ENCODE assay signal across 8 cellular contexts in genomic region chr16:67428146-67428731, GRCh38. TPM values are rescaled to one million over a fixed set of nuclear protein-coding genes. Genes with fewer than 3 reads are reported as not detected.
A peak's percentile ranks its signal among the peaks of the same experiment; 100 is the strongest.
DNase-seq lines count a peak whose midpoint lies in the region; ATAC-seq, FAIRE-seq and TF ChIP-seq lines count a peak whose summit lies in the region.

No MANE protein-coding gene starts in this region.

- ATAC-seq in CD4-positive, CD25-positive, alpha-beta regulatory T cell (ENCODE audit: low read depth in 2 of 2) = peak; percentile 27 to 43
- ATAC-seq in activated CD8-positive, alpha-beta memory T cell treated with anti-CD3 and anti-CD28 coated beads, Interleukin-2, amount 10 ng/mL, durations not matched to agents 7 days and 5 days = peak; percentile 72
- ATAC-seq in GM21717 (IDR thresholded peaks at IDR 0.05; ENCODE audit: unreplicated experiment) = no peak

- intact Hi-C loops in endothelial cell of umbilical vein (cut with micrococcal nuclease) = loop anchor here (1.0 to 2.0 kb wide), 3 partner anchors 19 to 87 kb away; no protein-coding TSS in a partner anchor

- peaks cover 67% of the 10 kb centered on the region for H3K27me3 Mint-ChIP-seq in CD4-positive, CD25-positive, alpha-beta regulatory T cell
- peaks cover 68% of the 10 kb centered on the region for H3K27me3 Mint-ChIP-seq in activated CD8-positive, alpha-beta memory T cell treated with anti-CD3 and anti-CD28 coated beads, Interleukin-2, amount 10 ng/mL, durations not matched to agents 7 days and 5 days

- CTCF ChIA-PET in HEK293T (lab: Yijun Ruan, JAX) (interaction anchor here (0.5 to 6.0 kb wide), 17 partner anchors 11 to 381 kb away, joined by 3 to 50 read pairs (median 4); partner anchors contain the start of genes ATP6V0D1, KCTD19, LRRC36 and TPPP3), endothelial cell of umbilical vein (lab: Charles Lee) (interaction anchor here (0.5 to 9.0 kb wide), 48 partner anchors 11 to 474 kb away, joined by 3 to 201 read pairs (median 5); partner anchors contain the start of genes ATP6V0D1, CES3, KCTD19 and LRRC36)
- CTCF ChIA-PET in activated CD8-positive, alpha-beta memory T cell treated with anti-CD3 and anti-CD28 coated beads, Interleukin-2, amount 10 ng/mL, durations not matched to agents 7 days and 5 days (lab: Charles Lee) = interaction anchor here (0.5 to 6.6 kb wide), 31 partner anchors 8 to 475 kb away, joined by 3 to 139 read pairs (median 4); partner anchors contain the start of genes ATP6V0D1, TMEM208, TPPP3 and ZDHHC1

- no peak overlapping the region for H3K27ac ChIP-seq in CD4-positive, CD25-positive, alpha-beta regulatory T cell (ENCODE audit: insufficient read depth, low read length, poor library complexity, severe bottlenecking)
- no peak overlapping the region for H3K27ac ChIP-seq in endothelial cell of umbilical vein (ENCODE audit: insufficient read depth, low read depth, low read length)
- peak overlapping the region; percentile 43 for H3K27ac ChIP-seq in suprapubic skin

- FAIRE-seq in endothelial cell of umbilical vein (lab: Jason Lieb, UNC) = peak; percentile 84

- peaks cover 14% of the 10 kb centered on the region for H3K27me3 ChIP-seq in CD4-positive, CD25-positive, alpha-beta regulatory T cell (ENCODE audit: control insufficient read depth, insufficient read depth, low read length)
- peaks cover 36 to 43% of the 10 kb centered on the region in 2 experiments for H3K27me3 ChIP-seq in endothelial cell of umbilical vein (ENCODE audit: control insufficient read depth in 2 of 2, insufficient read depth in 2 of 2, low read length in 2 of 2)
- H3K27me3 ChIP-seq in suprapubic skin = peaks cover 4% of the 10 kb centered on the region

- no peaks in the 10 kb centered on the region for H3K9me3 ChIP-seq in CD4-positive, CD25-positive, alpha-beta regulatory T cell (ENCODE audit: control insufficient read depth in 2 of 2, low read length in 2 of 2)
- H3K9me3 ChIP-seq in endothelial cell of umbilical vein (replicated peaks; ENCODE audit: control insufficient read depth, insufficient read depth, low read length) (no peaks in the 10 kb centered on the region), suprapubic skin (no peaks in the 10 kb centered on the region)

- H3K36me3 Mint-ChIP-seq in CD4-positive, CD25-positive, alpha-beta regulatory T cell = peaks cover 4% of the 10 kb centered on the region
- no peaks in the 10 kb centered on the region for H3K36me3 Mint-ChIP-seq in activated CD8-positive, alpha-beta memory T cell treated with anti-CD3 and anti-CD28 coated beads, Interleukin-2, amount 10 ng/mL, durations not matched to agents 7 days and 5 days

- no peak overlapping the region for H3K9ac ChIP-seq in endothelial cell of umbilical vein (replicated peaks; ENCODE audit: extremely low read depth, insufficient read depth, low read length)

- no peaks in the 10 kb centered on the region for H3K79me2 ChIP-seq in endothelial cell of umbilical vein (ENCODE audit: control insufficient read depth, insufficient read depth, low read length)

- peaks cover 14% of the 10 kb centered on the region for H3K4me1 ChIP-seq in CD4-positive, CD25-positive, alpha-beta regulatory T cell (ENCODE audit: control insufficient read depth, insufficient read depth, low read length, poor library complexity, severe bottlenecking)
- H3K4me1 ChIP-seq in endothelial cell of umbilical vein (ENCODE audit: control insufficient read depth, extremely low read depth, insufficient read depth, low read length) = peaks cover 8% of the 10 kb centered on the region
- H3K4me1 ChIP-seq in suprapubic skin = peaks cover 68% of the 10 kb centered on the region

- WGBS in suprapubic skin = 30% methylated on average over 11 of the region's 11 CpGs

- no peaks in the 10 kb centered on the region for H3K36me3 ChIP-seq in CD4-positive, CD25-positive, alpha-beta regulatory T cell (ENCODE audit: control insufficient read depth, insufficient read depth, low read length)
- H3K36me3 ChIP-seq in endothelial cell of umbilical vein (ENCODE audit: control insufficient read depth in 2 of 2, extremely low read depth in 1 of 2, insufficient read depth in 2 of 2, low read length in 2 of 2) (no peaks in the 10 kb centered on the region), suprapubic skin (no peaks in the 10 kb centered on the region)

- dilution Hi-C loops in endothelial cell of umbilical vein (cut with MboI; ENCODE audit: extremely low pct_ligation_motif_present, low sequenced_read_pairs) = no loop called here

- H3K9me1 ChIP-seq in endothelial cell of umbilical vein (replicated peaks; ENCODE audit: control insufficient read depth, extremely low read depth, insufficient read depth, low read length) = no peaks in the 10 kb centered on the region

- H2AFZ ChIP-seq in endothelial cell of umbilical vein (ENCODE audit: low read depth, low read length) = no peak overlapping the region

- TF ChIP-seq POLR2A in endothelial cell of umbilical vein (IDR thresholded peaks at IDR 0.05; ENCODE audit: low read depth, low read length) (no peak), suprapubic skin (IDR thresholded peaks at IDR 0.05) (no peak)

- POLR2A ChIA-PET in HEK293T (lab: Yijun Ruan, JAX) (interaction anchor here (0.6 to 1.1 kb wide), 3 partner anchors 13 to 180 kb away, joined by 3 read pairs; partner anchors contain the start of gene ATP6V0D1), endothelial cell of umbilical vein (lab: Charles Lee) (interaction anchor here (0.5 to 1.0 kb wide), 2 partner anchors 40 to 53 kb away, joined by 3 to 5 read pairs; no protein-coding TSS in a partner anchor)

- BruUV-seq in endothelial cell of umbilical vein (replicated peaks; lab: Mats Ljungman, UMichigan) = no TSS peak

- H3K4me3 Mint-ChIP-seq in CD4-positive, CD25-positive, alpha-beta regulatory T cell = no peak overlapping the region
- H3K4me3 Mint-ChIP-seq in activated CD8-positive, alpha-beta memory T cell treated with anti-CD3 and anti-CD28 coated beads, Interleukin-2, amount 10 ng/mL, durations not matched to agents 7 days and 5 days = no peak overlapping the region

- peaks cover 0 to 15% (median 2%) of the 10 kb centered on the region in 4 donors for H3K4me1 Mint-ChIP-seq in CD4-positive, CD25-positive, alpha-beta regulatory T cell
- peaks cover 7% of the 10 kb centered on the region for H3K4me1 Mint-ChIP-seq in activated CD8-positive, alpha-beta memory T cell treated with anti-CD3 and anti-CD28 coated beads, Interleukin-2, amount 10 ng/mL, durations not matched to agents 7 days and 5 days

- peaks cover 0 to 1% (median 0%) of the 10 kb centered on the region in 7 donors for H3K9me3 Mint-ChIP-seq in CD4-positive, CD25-positive, alpha-beta regulatory T cell
- no peaks in the 10 kb centered on the region for H3K9me3 Mint-ChIP-seq in activated CD8-positive, alpha-beta memory T cell treated with anti-CD3 and anti-CD28 coated beads, Interleukin-2, amount 10 ng/mL, durations not matched to agents 7 days and 5 days (ENCODE audit: low read depth)

- no peaks in the 10 kb centered on the region for H4K20me1 ChIP-seq in endothelial cell of umbilical vein (replicated peaks; ENCODE audit: control insufficient read depth, extremely low read depth, insufficient read depth, low read length)

- no peak overlapping the region for H3K4me2 ChIP-seq in endothelial cell of umbilical vein (ENCODE audit: insufficient read depth, low read length)

- no peak overlapping the region for H3K4me3 ChIP-seq in CD4-positive, CD25-positive, alpha-beta regulatory T cell (ENCODE audit: low read depth, low read length)
- H3K4me3 ChIP-seq in endothelial cell of umbilical vein (replicated peaks in 1 of 3; ENCODE audit: insufficient read depth in 1 of 3, low read depth in 1 of 3, low read length in 3 of 3) (no peak overlapping the region), suprapubic skin (no peak overlapping the region)

- H3K27ac Mint-ChIP-seq in CD4-positive, CD25-positive, alpha-beta regulatory T cell = no peak overlapping the region
- no peak overlapping the region for H3K27ac Mint-ChIP-seq in activated CD8-positive, alpha-beta memory T cell treated with anti-CD3 and anti-CD28 coated beads, Interleukin-2, amount 10 ng/mL, durations not matched to agents 7 days and 5 days

- peak; percentile 82 to 94 for TF ChIP-seq CTCF in endothelial cell of umbilical vein (IDR thresholded peaks at IDR 0.05; ENCODE audit: extremely low read depth in 1 of 2, insufficient read depth in 1 of 2, low read depth in 1 of 2, low read length in 2 of 2)
- TF ChIP-seq CTCF in suprapubic skin (IDR thresholded peaks at IDR 0.05) = peak; percentile 64 to 83

- DNase-seq in CD4-positive, CD25-positive, alpha-beta regulatory T cell = peak in 2 of 3 donors; percentile 19 to 45
- peak; percentile 83 for DNase-seq in HEK293T (ENCODE audit: extremely low spot score)
- peak; percentile 91 for DNase-seq in NCI-H82 (lab: John Stamatoyannopoulos, UW)
- DNase-seq in activated CD8-positive, alpha-beta memory T cell treated with anti-CD3 and anti-CD28 coated beads, Interleukin-2, amount 10 ng/mL, durations not matched to agents 7 days and 5 days = peak; percentile 71
- DNase-seq in endothelial cell of umbilical vein (ENCODE audit: low read depth, low spot score) = peak; percentile 54
- DNase-seq in myocyte (ENCODE audit: low read depth) = peak; percentile 87
- no peak for DNase-seq in suprapubic skin (ENCODE audit: low spot score in 2 of 2)

- no peak for TF ChIP-seq EP300 in suprapubic skin (IDR thresholded peaks at IDR 0.05)

RNA-seq across cellular contexts. Expression of gene HSD11B2, which starts 2.7 kb away (rescaled TPM):
- total RNA-seq in CD4-positive, CD25-positive, alpha-beta regulatory T cell = not detected
- polyA plus RNA-seq in CD4-positive, CD25-positive, alpha-beta regulatory T cell = not detected
- total RNA-seq in activated CD8-positive, alpha-beta memory T cell treated with anti-CD3 and anti-CD28 coated beads, Interleukin-2, amount 10 ng/mL, durations not matched to agents 7 days and 5 days = under 1 TPM in 1 of 2 experiments, not detected in 1; 0.14 TPM
- total RNA-seq in endothelial cell of umbilical vein (not detected in 2 replicates), myocyte (6.1 and 31.3 TPM in 2 replicates), suprapubic skin (100 to 1,000 TPM in 1 of 4 donors, 10 to 100 TPM in 3; 45.6 to 164 (median 69.1) TPM)
- polyA plus RNA-seq in endothelial cell of umbilical vein = 0.10 and 0.16 TPM in 2 replicates
- 0.07 and 0.12 TPM in 2 replicates for polyA plus RNA-seq in endothelial cell of umbilical vein (2011; cell fraction: cytosol; rRNA removed)
- 0.07 and 0.18 TPM in 2 replicates for polyA plus RNA-seq in endothelial cell of umbilical vein (2011; cell fraction: nucleus; rRNA removed)
- polyA plus RNA-seq in endothelial cell of umbilical vein (2012) = 0.08 TPM in 1 of 2 replicates, not detected in the other
- polyA minus RNA-seq in endothelial cell of umbilical vein = 0.19 TPM in 1 of 2 replicates, not detected in the other
- polyA minus RNA-seq in endothelial cell of umbilical vein (2011; cell fraction: cytosol; rRNA and poly(A)+ RNA removed) = 1.2 TPM
- polyA minus RNA-seq in endothelial cell of umbilical vein (2011; cell fraction: nucleus; rRNA and poly(A)+ RNA removed) = not detected in 2 replicates
- 5.9 TPM for polyA plus RNA-seq in myocyte (2012)

RNA-seq across cellular contexts. Expression of gene ZDHHC1, which starts 12.0 kb away (rescaled TPM):
- total RNA-seq in CD4-positive, CD25-positive, alpha-beta regulatory T cell = not detected
- polyA plus RNA-seq in CD4-positive, CD25-positive, alpha-beta regulatory T cell = under 1 TPM in 1 of 4 donors, not detected in 3; 0.60 TPM
- under 1 TPM; 0.41 to 0.49 TPM for total RNA-seq in activated CD8-positive, alpha-beta memory T cell treated with anti-CD3 and anti-CD28 coated beads, Interleukin-2, amount 10 ng/mL, durations not matched to agents 7 days and 5 days
- 12.9 and 14.4 TPM in 2 replicates for total RNA-seq in endothelial cell of umbilical vein
- 11.4 and 14.1 TPM in 2 replicates for polyA plus RNA-seq in endothelial cell of umbilical vein
- polyA plus RNA-seq in endothelial cell of umbilical vein (2011; cell fraction: cytosol; rRNA removed) = 4.3 and 6.4 TPM in 2 replicates
- polyA plus RNA-seq in endothelial cell of umbilical vein (2011; cell fraction: nucleus; rRNA removed) = 16.9 and 20.3 TPM in 2 replicates
- polyA plus RNA-seq in endothelial cell of umbilical vein (2012) = 8.3 and 12.5 TPM in 2 replicates
- 6.8 and 12.0 TPM in 2 replicates for polyA minus RNA-seq in endothelial cell of umbilical vein
- polyA minus RNA-seq in endothelial cell of umbilical vein (2011; cell fraction: cytosol; rRNA and poly(A)+ RNA removed) = not detected
- polyA minus RNA-seq in endothelial cell of umbilical vein (2011; cell fraction: nucleus; rRNA and poly(A)+ RNA removed) = 9.3 and 11.9 TPM in 2 replicates
- total RNA-seq in myocyte = 12.8 and 19.2 TPM in 2 replicates
- 15.1 TPM for polyA plus RNA-seq in myocyte (2012)
- total RNA-seq in suprapubic skin = 10 to 100 TPM; 14.0 to 31.0 (median 23.8) TPM

RNA-seq across cellular contexts. Expression of gene TPPP3, which starts 34.9 kb away (rescaled TPM):
- not detected for total RNA-seq in CD4-positive, CD25-positive, alpha-beta regulatory T cell
- polyA plus RNA-seq in CD4-positive, CD25-positive, alpha-beta regulatory T cell = not detected
- total RNA-seq in activated CD8-positive, alpha-beta memory T cell treated with anti-CD3 and anti-CD28 coated beads, Interleukin-2, amount 10 ng/mL, durations not matched to agents 7 days and 5 days = not detected
- 1.3 and 2.0 TPM in 2 replicates for total RNA-seq in endothelial cell of umbilical vein
- 0.33 and 0.91 TPM in 2 replicates for polyA plus RNA-seq in endothelial cell of umbilical vein
- polyA plus RNA-seq in endothelial cell of umbilical vein (2011; cell fraction: cytosol; rRNA removed) = 0.77 and 1.0 TPM in 2 replicates
- 0.32 and 0.81 TPM in 2 replicates for polyA plus RNA-seq in endothelial cell of umbilical vein (2011; cell fraction: nucleus; rRNA removed)
- 1.2 and 3.2 TPM in 2 replicates for polyA plus RNA-seq in endothelial cell of umbilical vein (2012)
- polyA minus RNA-seq in endothelial cell of umbilical vein = not detected in 2 replicates
- polyA minus RNA-seq in endothelial cell of umbilical vein (2011; cell fraction: cytosol; rRNA and poly(A)+ RNA removed) = not detected
- 0.24 and 0.29 TPM in 2 replicates for polyA minus RNA-seq in endothelial cell of umbilical vein (2011; cell fraction: nucleus; rRNA and poly(A)+ RNA removed)
- 30.0 and 67.0 TPM in 2 replicates for total RNA-seq in myocyte
- 94.4 TPM for polyA plus RNA-seq in myocyte (2012)
- 100 to 1,000 TPM in 3 of 4 donors, 10 to 100 TPM in 1; 47.6 to 182 (median 121) TPM for total RNA-seq in suprapubic skin

RNA-seq across cellular contexts. Expression of gene ATP6V0D1, which starts 52.7 kb away (rescaled TPM):
- 92.5 TPM for total RNA-seq in CD4-positive, CD25-positive, alpha-beta regulatory T cell
- 100 to 1,000 TPM; 119 to 141 (median 133) TPM for polyA plus RNA-seq in CD4-positive, CD25-positive, alpha-beta regulatory T cell
- total RNA-seq in activated CD8-positive, alpha-beta memory T cell treated with anti-CD3 and anti-CD28 coated beads, Interleukin-2, amount 10 ng/mL, durations not matched to agents 7 days and 5 days = 10 to 100 TPM; 42.1 to 58.3 TPM
- total RNA-seq in endothelial cell of umbilical vein (77.1 and 82.8 TPM in 2 replicates), myocyte (190 and 234 TPM in 2 replicates), suprapubic skin (100 to 1,000 TPM in 3 of 4 donors, 10 to 100 TPM in 1; 90.0 to 134 (median 110) TPM)
- polyA plus RNA-seq in endothelial cell of umbilical vein = 232 and 254 TPM in 2 replicates
- 157 and 178 TPM in 2 replicates for polyA plus RNA-seq in endothelial cell of umbilical vein (2011; cell fraction: cytosol; rRNA removed)
- polyA plus RNA-seq in endothelial cell of umbilical vein (2011; cell fraction: nucleus; rRNA removed) = 77.5 and 83.5 TPM in 2 replicates
- 133 and 143 TPM in 2 replicates for polyA plus RNA-seq in endothelial cell of umbilical vein (2012)
- 213 and 277 TPM in 2 replicates for polyA minus RNA-seq in endothelial cell of umbilical vein
- polyA minus RNA-seq in endothelial cell of umbilical vein (2011; cell fraction: cytosol; rRNA and poly(A)+ RNA removed) = 89.4 TPM
- 35.4 and 43.4 TPM in 2 replicates for polyA minus RNA-seq in endothelial cell of umbilical vein (2011; cell fraction: nucleus; rRNA and poly(A)+ RNA removed)
- polyA plus RNA-seq in myocyte (2012) = 165 TPM

RNA-seq across cellular contexts. Expression of gene AGRP, which starts 55.1 kb away (rescaled TPM):
- not detected for total RNA-seq in CD4-positive, CD25-positive, alpha-beta regulatory T cell
- polyA plus RNA-seq in CD4-positive, CD25-positive, alpha-beta regulatory T cell = not detected
- total RNA-seq in activated CD8-positive, alpha-beta memory T cell treated with anti-CD3 and anti-CD28 coated beads, Interleukin-2, amount 10 ng/mL, durations not matched to agents 7 days and 5 days = not detected
- total RNA-seq in endothelial cell of umbilical vein (not detected in 2 replicates), myocyte (not detected in 2 replicates), suprapubic skin (not detected)
- polyA plus RNA-seq in endothelial cell of umbilical vein = not detected in 2 replicates
- polyA plus RNA-seq in endothelial cell of umbilical vein (2011; cell fraction: cytosol; rRNA removed) = not detected in 2 replicates
- not detected in 2 replicates for polyA plus RNA-seq in endothelial cell of umbilical vein (2011; cell fraction: nucleus; rRNA removed)
- polyA plus RNA-seq in endothelial cell of umbilical vein (2012) = not detected in 2 replicates
- not detected in 2 replicates for polyA minus RNA-seq in endothelial cell of umbilical vein
- not detected for polyA minus RNA-seq in endothelial cell of umbilical vein (2011; cell fraction: cytosol; rRNA and poly(A)+ RNA removed)
- polyA minus RNA-seq in endothelial cell of umbilical vein (2011; cell fraction: nucleus; rRNA and poly(A)+ RNA removed) = not detected in 2 replicates
- polyA plus RNA-seq in myocyte (2012) = 0.14 TPM

Comparison
In these comparisons a context has a peak if more than half of its experiments do, and no peak if none do; other contexts are left out.
1. DNase-seq: peak in CD4-positive, CD25-positive, alpha-beta regulatory T cell (2 of 3), HEK293T (single experiment), NCI-H82 (single experiment), activated CD8-positive, alpha-beta memory T cell treated with anti-CD3 and anti-CD28 coated beads, Interleukin-2, amount 10 ng/mL, durations not matched to agents 7 days and 5 days (single experiment), endothelial cell of umbilical vein (single experiment) and myocyte (single experiment); none in suprapubic skin (0 of 2).
2. RNA of gene TPPP3, which starts 34.9 kb away (total RNA-seq): 47.6 to 182 TPM in suprapubic skin and 30.0 to 67.0 TPM in myocyte; 1.3 to 2.0 TPM in endothelial cell of umbilical vein, not detected in CD4-positive, CD25-positive, alpha-beta regulatory T cell (single experiment) and not detected in activated CD8-positive, alpha-beta memory T cell treated with anti-CD3 and anti-CD28 coated beads, Interleukin-2, amount 10 ng/mL, durations not matched to agents 7 days and 5 days; every median in the first group is over 10 times any median in the second.